8 cellular contexts compared by ENCODE assay signal in genomic region chr1:207335695-207336363, GRCh38. TPM values are rescaled to one million over a fixed set of nuclear protein-coding genes. Genes with fewer than 3 reads are reported as not detected.
DNase-seq lines count a peak whose midpoint lies in the region; ATAC-seq, FAIRE-seq and TF ChIP-seq lines count a peak whose summit lies in the region.

No MANE protein-coding gene starts in this region.

- TF ChIP-seq POLR2A in uterus (IDR thresholded peaks at IDR 0.05) (no peak), testis (IDR thresholded peaks at IDR 0.05) (no peak)

- H3K79me2 ChIP-seq in mammary epithelial cell (ENCODE audit: insufficient read depth, low read length), result no peaks in the 10 kb centered on the region

- no peak for FAIRE-seq in small intestine (lab: Jason Lieb, UNC)

- dilution Hi-C loops in mammary epithelial cell (cut with HindIII; ENCODE audit: low sequenced_read_pairs), result no loop called here

- intact Hi-C loops in mammary epithelial cell (cut with micrococcal nuclease) (no loop called here), uterus (cut with DNase I; ENCODE audit: low total_unique reads) (no loop called here), testis (cut with DNase I; ENCODE audit: low total_unique reads) (no loop called here)

- H3K27ac ChIP-seq in HL-60 (replicated peaks) (peak overlapping the region; percentile 65), mammary epithelial cell (ENCODE audit: insufficient read depth, low read depth, low read length) (no peak overlapping the region), small intestine (ENCODE audit: low read depth in 1 of 2, low read length in 1 of 2) (peak overlapping the region in 1 of 2 donors; percentile 91), uterus (no peak overlapping the region), testis (no peak overlapping the region)

- WGBS in mammary epithelial cell (ENCODE audit: low coverage, missing lambda C conversion rate), result 81% methylated on average over 6 of the region's 6 CpGs
- WGBS in small intestine, 3 donors, result 64 to 85% (median 81%) methylated on average over 6 of the region's 6 CpGs
- WGBS in testis, 2 donors, result 81 to 87% methylated on average over 6 of the region's 6 CpGs

- no peak overlapping the region for H3K4me3 ChIP-seq in GM12875 (ENCODE audit: low read depth, low read length)
- no peak overlapping the region for H3K4me3 ChIP-seq in HL-60 (replicated peaks; ENCODE audit: insufficient read depth, low read length)
- H3K4me3 ChIP-seq in mammary epithelial cell (replicated peaks in 1 of 3; ENCODE audit: insufficient read depth in 1 of 3, low read depth in 2 of 3, low read length in 3 of 3), result no peak overlapping the region
- H3K4me3 ChIP-seq in small intestine (ENCODE audit: low read depth in 1 of 2, low read length in 2 of 2), result no peak overlapping the region
- no peak overlapping the region for H3K4me3 ChIP-seq in uterus
- no peak overlapping the region for H3K4me3 ChIP-seq in testis

- no TSS peak for BruUV-seq in mammary epithelial cell (replicated peaks; lab: Mats Ljungman, UMichigan)

- CTCF ChIA-PET in mammary epithelial cell (lab: Charles Lee; ENCODE audit: low non-redundant PET), result no interaction called here

- H3K36me3 ChIP-seq in mammary epithelial cell (ENCODE audit: insufficient read depth, low read length), result peaks cover 2% of the 10 kb centered on the region
- H3K36me3 ChIP-seq in small intestine (ENCODE audit: control insufficient read depth in 2 of 2, insufficient read depth in 2 of 2, low read length in 2 of 2), result peaks cover 8 to 14% of the 10 kb centered on the region in 2 donors
- no peaks in the 10 kb centered on the region for H3K36me3 ChIP-seq in uterus
- no peaks in the 10 kb centered on the region for H3K36me3 ChIP-seq in testis (ENCODE audit: low read depth, missing control alignments)

- no peak overlapping the region for H3K4me2 ChIP-seq in mammary epithelial cell (ENCODE audit: insufficient read depth, low read depth, low read length)

- TF ChIP-seq CTCF in GM12875 (IDR thresholded peaks at IDR 0.05; ENCODE audit: borderline replicate concordance, insufficient read depth, low read depth, low read length) (peak; percentile 14; the same call in 1 of the 2 replicates), HL-60 (IDR thresholded peaks at IDR 0.05; ENCODE audit: insufficient read depth, low read length) (no peak), mammary epithelial cell (conservative IDR thresholded peaks at IDR 0.05 in 1 of 2, IDR thresholded peaks at IDR 0.05 in 1 of 2; ENCODE audit: extremely low read depth in 1 of 2, insufficient read depth in 1 of 2, low read depth in 1 of 2, low read length in 2 of 2) (no peak), uterus (IDR thresholded peaks at IDR 0.05) (no peak), testis (IDR thresholded peaks at IDR 0.05) (no peak)

- peak; percentile 59 for ATAC-seq in GM21447 (IDR thresholded peaks at IDR 0.05; ENCODE audit: unreplicated experiment)

- DNase-seq in HL-60 (ENCODE audit: low read depth in 1 of 2, low spot score in 1 of 2), result peak; percentile 84 to 90
- peak; percentile 63 for DNase-seq in mammary epithelial cell
- DNase-seq in small intestine, result peak; percentile 36
- no peak for DNase-seq in COR-L47 (lab: John Stamatoyannopoulos, UW)
- no peak for DNase-seq in uterus
- DNase-seq in testis, result no peak

- no peaks in the 10 kb centered on the region for H3K4me1 ChIP-seq in mammary epithelial cell (ENCODE audit: insufficient read depth, low read length)
- peaks cover 0 to 4% of the 10 kb centered on the region in 2 donors for H3K4me1 ChIP-seq in small intestine (ENCODE audit: control insufficient read depth in 2 of 2, insufficient read depth in 1 of 2, low read depth in 1 of 2, low read length in 1 of 2)
- no peaks in the 10 kb centered on the region for H3K4me1 ChIP-seq in uterus
- no peaks in the 10 kb centered on the region for H3K4me1 ChIP-seq in testis

- H3K9me3 ChIP-seq in mammary epithelial cell (replicated peaks; ENCODE audit: insufficient read depth, low read length) (no peaks in the 10 kb centered on the region), small intestine (ENCODE audit: control insufficient read depth, low read depth) (no peaks in the 10 kb centered on the region), uterus (peaks cover 0 to 7% of the 10 kb centered on the region in 2 donors), testis (no peaks in the 10 kb centered on the region)

- in situ Hi-C loops in mammary epithelial cell (cut with MboI; ENCODE audit: low sequenced_read_pairs in 2 of 2), result no loop called here

- H4K20me1 ChIP-seq in mammary epithelial cell (ENCODE audit: insufficient read depth, low read length), result no peaks in the 10 kb centered on the region

- no peak overlapping the region for H2AFZ ChIP-seq in mammary epithelial cell (ENCODE audit: low read depth, low read length)

- H3K27me3 ChIP-seq in HL-60 (ENCODE audit: insufficient read depth, poor library complexity, severe bottlenecking), result no peaks in the 10 kb centered on the region
- H3K27me3 ChIP-seq in mammary epithelial cell (ENCODE audit: insufficient read depth, low read length), result no peaks in the 10 kb centered on the region
- no peaks in the 10 kb centered on the region for H3K27me3 ChIP-seq in small intestine (ENCODE audit: control insufficient read depth in 2 of 2, insufficient read depth in 2 of 2, low read length in 2 of 2)
- H3K27me3 ChIP-seq in uterus, result no peaks in the 10 kb centered on the region
- no peaks in the 10 kb centered on the region for H3K27me3 ChIP-seq in testis

- no peak overlapping the region for H3K9ac ChIP-seq in mammary epithelial cell (ENCODE audit: insufficient read depth, low read length)

RNA-seq across cellular contexts. Expression of gene CD55, which starts 14.4 kb away (rescaled TPM):
- 10 to 100 TPM; 35.2 to 40.5 TPM for total RNA-seq in mammary epithelial cell
- polyA plus RNA-seq in mammary epithelial cell, result 18.5 TPM
- polyA minus RNA-seq in mammary epithelial cell, result 20.1 TPM
- 10 to 100 TPM; 24.8 to 60.2 (median 51.9) TPM for polyA plus RNA-seq in small intestine
- 100 to 1,000 TPM in 1 of 4 donors, 10 to 100 TPM in 3; 27.2 to 224 (median 59.5) TPM for total RNA-seq in uterus
- total RNA-seq in testis, result 10 to 100 TPM; 38.0 to 45.7 TPM
- polyA plus RNA-seq in testis (ENCODE audit: insufficient read depth, low read depth, low replicate concordance), result 60.6 TPM

Comparison
In these comparisons a context has a peak if more than half of its experiments do, and no peak if none do; other contexts are left out.
1. DNase-seq: peak in HL-60 (2 of 2), mammary epithelial cell (single experiment) and small intestine (single experiment); none in COR-L47 (single experiment), uterus (0 of 2) and testis (single experiment).